ENCODE assay signal across 1 cellular context in genomic region chr19:43780706-43781525, GRCh38.
A peak's percentile ranks its signal among the peaks of the same experiment; 100 is the strongest.
TF ChIP-seq lines count a peak whose summit lies in the region.

Gene KCNN4 (minus strand): TSS chr19:43780973. CDS start chr19:43780861, 112 bp downstream.

TF ChIP-seq in HepG2, 621 proteins besides CTCF, POLR2A, EP300 and RAD21 (continued from another document):
- TF ChIP-seq ZNF646 (CRISPR knock-in tag; IDR thresholded peaks at IDR 0.05), result peak; percentile 89
- no peak for TF ChIP-seq THAP11 (CRISPR knock-in tag; IDR thresholded peaks at IDR 0.05)
- no peak for TF ChIP-seq ZNF550 (CRISPR knock-in tag; IDR thresholded peaks at IDR 0.05; ENCODE audit: borderline replicate concordance)
- TF ChIP-seq ZNF329 (CRISPR knock-in tag; IDR thresholded peaks at IDR 0.05; ENCODE audit: low read depth), result no peak
- no peak for TF ChIP-seq TP53 (CRISPR knock-in tag; conservative IDR thresholded peaks at IDR 0.05)
- TF ChIP-seq PRPF4 (IDR thresholded peaks at IDR 0.05; ENCODE audit: low read depth, low read length, poor library complexity, severe bottlenecking), result no peak
- TF ChIP-seq ZSCAN31 (CRISPR knock-in tag; IDR thresholded peaks at IDR 0.05; ENCODE audit: low read depth), result no peak
